Comparison of ENCODE assay signal across 8 cellular contexts in the genomic region with DNA sequence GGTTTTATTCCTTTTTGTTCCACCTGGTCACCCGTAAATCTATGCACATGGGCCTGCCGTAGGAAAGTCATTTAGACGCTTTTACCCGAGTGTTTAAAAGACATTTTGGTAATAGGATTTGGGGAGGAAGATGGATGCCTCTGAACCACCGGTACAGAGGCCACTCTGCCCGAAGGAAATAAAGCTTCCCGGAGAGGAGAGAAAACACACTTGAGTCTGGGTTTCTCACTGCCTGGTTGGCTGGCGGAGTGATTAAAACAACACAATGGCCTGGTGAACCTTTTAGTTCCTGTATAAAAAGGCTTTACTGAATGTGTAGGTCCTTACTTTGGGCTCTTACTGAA. TPM values are rescaled to one million over a fixed set of nuclear protein-coding genes. Genes with fewer than 3 reads are reported as not detected.
A peak's percentile ranks its signal among the peaks of the same experiment; 100 is the strongest.
DNase-seq lines count a peak whose midpoint lies in the region; FAIRE-seq and TF ChIP-seq lines count a peak whose summit lies in the region.

No MANE protein-coding gene starts in this region.

- H3K36me3 ChIP-seq in ascending aorta: no peaks in the 10 kb centered on the region
- peaks cover 0 to 2% of the 10 kb centered on the region in 2 donors for H3K36me3 ChIP-seq in kidney (ENCODE audit: control insufficient read depth in 1 of 2, insufficient read depth in 2 of 2, low read length in 2 of 2)

- H3K27ac ChIP-seq in ascending aorta (peak overlapping the region; percentile 85 to 88), kidney (ENCODE audit: low read depth in 2 of 2, low read length in 2 of 2) (peak overlapping the region; percentile 94 to 97)

- intact Hi-C loops in ascending aorta (cut with DNase I) (loop anchor here (2.0 to 5.0 kb wide), 3 partner anchors 60 to 158 kb away; partner anchors contain the start of gene GPR158), kidney (cut with DNase I) (no loop called here), posterior vena cava (cut with DNase I) (no loop called here)

- no peaks in the 10 kb centered on the region for H3K27me3 ChIP-seq in ascending aorta

- H3K4me1 Mint-ChIP-seq in HFFc6 (ENCODE audit: low read depth): peaks cover 36% of the 10 kb centered on the region

- no peaks in the 10 kb centered on the region for H3K9me3 Mint-ChIP-seq in HFFc6

- FAIRE-seq in GM12892 (lab: Jason Lieb, UNC) (no peak), kidney (lab: Jason Lieb, UNC) (no peak)

- TF ChIP-seq CTCF in HFFc6 (IDR thresholded peaks at IDR 0.05): no peak
- TF ChIP-seq CTCF in ascending aorta (IDR thresholded peaks at IDR 0.05): no peak
- no peak for TF ChIP-seq CTCF in kidney (IDR thresholded peaks at IDR 0.05; ENCODE audit: borderline replicate concordance, extremely low read depth, insufficient read depth)

- DNase-seq in GM12892 (ENCODE audit: insufficient read length) (peak; percentile 5), HFFc6 (no peak), NCI-H774 (lab: John Stamatoyannopoulos, UW) (peak; percentile 62), ascending aorta (ENCODE audit: low spot score in 2 of 2) (peak in 1 of 2 donors; percentile 63), kidney (no peak), posterior vena cava (ENCODE audit: low spot score) (no peak), occipital lobe (lab: John Stamatoyannopoulos, UW) (no peak)
- peak; percentile 23 for DNase-seq in stimulated activated CD4-positive, alpha-beta T cell treated with anti-CD3 and anti-CD28 coated beads, Interleukin-4, amount 100 ng/mL, for 24 hours

- peak overlapping the region; percentile 86 to 96 for H3K9ac ChIP-seq in kidney (ENCODE audit: low read length in 2 of 2)

- no peak for TF ChIP-seq POLR2A in GM12892 (IDR thresholded peaks at IDR 0.05; ENCODE audit: low read depth, low read length)

- no peaks in the 10 kb centered on the region; the same call in 1 of the 2 replicates for H3K36me3 Mint-ChIP-seq in HFFc6 (ENCODE audit: low read depth)

- peak overlapping the region; percentile 92 for H3K27ac Mint-ChIP-seq in HFFc6

- H3K27me3 Mint-ChIP-seq in HFFc6 (ENCODE audit: insufficient read depth): no peaks in the 10 kb centered on the region

- no peaks in the 10 kb centered on the region for H3K9me3 ChIP-seq in ascending aorta
- H3K9me3 ChIP-seq in kidney (ENCODE audit: control insufficient read depth in 1 of 2, low read length in 2 of 2): no peaks in the 10 kb centered on the region

- peaks cover 0 to 9% of the 10 kb centered on the region in 2 donors for H3K4me1 ChIP-seq in ascending aorta
- peaks cover 3 to 15% of the 10 kb centered on the region in 2 donors for H3K4me1 ChIP-seq in kidney (ENCODE audit: control insufficient read depth in 1 of 2, insufficient read depth in 1 of 2, low read depth in 1 of 2, low read length in 2 of 2)

- peak overlapping the region; percentile 74 to 77 for H3K4me3 ChIP-seq in ascending aorta
- peak overlapping the region; percentile 94 to 96 for H3K4me3 ChIP-seq in kidney (ENCODE audit: low read length in 2 of 2)

- peak overlapping the region; percentile 91 for H3K4me3 Mint-ChIP-seq in HFFc6

RNA-seq across cellular contexts. Expression of gene THNSL1, which starts 0.8 kb away (rescaled TPM):
- polyA plus RNA-seq in GM12892 (2012; ENCODE audit: missing spikeins): 4.5 TPM
- total RNA-seq in HFFc6 (2021; fragmentation: NEBNext Ultra II Directional; extraction: Animal tissue kit (Norgen Biotek cat#: 25700)): 1 to 10 TPM; 2.8 to 4.4 (median 3.6) TPM
- 0.64 TPM for total RNA-seq in ascending aorta
- total RNA-seq in kidney: 5.4 TPM
- 7.9 TPM for polyA plus RNA-seq in kidney (ENCODE audit: insufficient read depth, low read depth, low replicate concordance)
- 1 to 10 TPM; 1.9 to 2.1 TPM for total RNA-seq in posterior vena cava
- total RNA-seq in occipital lobe: 17.9 TPM

RNA-seq across cellular contexts. Expression of gene ENKUR, which starts 1.3 kb away (rescaled TPM):
- polyA plus RNA-seq in GM12892 (2012; ENCODE audit: missing spikeins): not detected
- under 1 TPM in 5 of 6 experiments, not detected in 1; 0.14 to 0.33 (median 0.23) TPM for total RNA-seq in HFFc6 (2021; fragmentation: NEBNext Ultra II Directional; extraction: Animal tissue kit (Norgen Biotek cat#: 25700))
- total RNA-seq in ascending aorta: not detected
- total RNA-seq in kidney: 0.41 TPM
- polyA plus RNA-seq in kidney (ENCODE audit: insufficient read depth, low read depth, low replicate concordance): 0.73 TPM
- not detected for total RNA-seq in posterior vena cava
- total RNA-seq in occipital lobe: 5.0 TPM

Comparison
In these comparisons a context has a peak if more than half of its experiments do, and no peak if none do; other contexts are left out.
1. DNase-seq: peak in GM12892 (single experiment), NCI-H774 (single experiment) and stimulated activated CD4-positive, alpha-beta T cell treated with anti-CD3 and anti-CD28 coated beads, Interleukin-4, amount 100 ng/mL, for 24 hours (single experiment); none in HFFc6 (single experiment), kidney (single experiment), posterior vena cava (single experiment) and occipital lobe (single experiment).